Comparison of ENCODE assay signal across 1 cellular context in genomic region chr6:3732345-3733141, GRCh38.
TF ChIP-seq lines count a peak whose summit lies in the region.

No MANE protein-coding gene starts in this region.

TF ChIP-seq in endothelial cell of umbilical vein, 7 proteins besides CTCF, POLR2A, EP300 and RAD21:
- TF ChIP-seq GATA2 (IDR thresholded peaks at IDR 0.05; ENCODE audit: insufficient read depth, insufficient read length, low read depth, low read length) (no peak), EZH2 (IDR thresholded peaks at IDR 0.05; ENCODE audit: borderline replicate concordance, low read depth, low read length, severe bottlenecking) (no peak), MYC (IDR thresholded peaks at IDR 0.05; ENCODE audit: low read depth, low read length) (no peak), MAX (IDR thresholded peaks at IDR 0.05; ENCODE audit: insufficient read depth, insufficient read length) (no peak), POLR2AphosphoS5 (IDR thresholded peaks at IDR 0.05; ENCODE audit: insufficient read depth, low read depth, low read length) (peak; percentile 10), FOS (IDR thresholded peaks at IDR 0.05; ENCODE audit: borderline replicate concordance, insufficient read depth, low read length) (peak; percentile 55)
